Comparison of ENCODE assay signal across 31 cellular contexts in the genomic region with DNA sequence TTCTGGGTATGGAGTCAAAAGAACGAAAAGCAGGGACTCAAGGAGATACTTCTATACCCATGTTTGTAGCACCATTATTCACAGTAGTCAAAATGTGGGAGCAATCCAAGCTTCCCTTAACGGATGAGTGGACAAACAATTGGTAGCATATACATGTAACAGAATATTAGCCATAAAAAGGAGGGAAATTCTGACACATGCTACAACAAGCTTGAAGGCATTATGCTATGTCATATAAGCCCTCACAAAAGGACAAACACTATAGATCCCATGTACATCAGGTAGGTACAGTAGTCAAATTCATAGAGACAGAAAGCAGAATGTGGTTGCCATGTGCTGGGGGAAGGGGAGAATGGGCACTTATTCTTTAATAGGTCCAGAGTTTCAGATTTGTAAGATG.
"Had no signal": no experiment of that assay in that cellular context is flagged by ENCODE, and none has a peak within 500 bp of the region (broad histone marks: within the 10 kb centered on the region; RNA-seq: fewer than 3 reads in every experiment).

No MANE protein-coding gene starts in this region.

- ATAC-seq: activated CD8-positive, alpha-beta T cell treated with anti-CD3 and anti-CD28 coated beads for 36 hours; activated naive CD4-positive, alpha-beta T cell treated with anti-CD3 and anti-CD28 coated beads, Interleukin-2, amount 50 U/mL, for 72 hours; activated T-cell treated with anti-CD3 and anti-CD28 coated beads, Interleukin-2, amount 50 U/mL, for 4 hours; activated T-cell treated with anti-CD3 and anti-CD28 coated beads, Interleukin-2, amount 50 U/mL, for 72 hours; activated T-helper 17 cell treated with anti-CD3 and anti-CD28 coated beads, Interleukin-2, amount 50 U/mL, for 72 hours; body of pancreas had no signal

- H3K27ac ChIP-seq: adrenal gland, body of pancreas, brain microvascular endothelial cell, breast epithelium, colonic mucosa, VCaP had no signal

- H3K4me1 ChIP-seq: breast epithelium, colonic mucosa had no signal

- H3K27me3 ChIP-seq: adrenal gland, body of pancreas, brain microvascular endothelial cell, breast epithelium, colonic mucosa had no signal

- H3K36me3 ChIP-seq: adrenal gland, brain microvascular endothelial cell, breast epithelium, colonic mucosa had no signal

- H3K4me3 ChIP-seq: adrenal gland, body of pancreas, breast epithelium, colonic mucosa had no signal

- H3K9me3 ChIP-seq: adrenal gland, body of pancreas, breast epithelium, colonic mucosa had no signal

- DNase-seq: activated B cell treated with CpG ODN at 0.5 μM for 24 hours; activated CD4-positive, alpha-beta memory T cell treated with anti-CD3 and anti-CD28 coated beads for 36 hours; activated CD4-positive, alpha-beta T cell treated with anti-CD3 and anti-CD28 coated beads for 4 hours; activated CD4-positive, alpha-beta T cell treated with anti-CD3 and anti-CD28 coated beads, Interleukin-2, amount 10 ng/mL, durations not matched to agents 24 days and 14 days; activated CD4-positive, alpha-beta T cell treated with anti-CD3 and anti-CD28 coated beads, Interleukin-2, amount 50 U/mL, for 1 hour; activated CD4-positive, alpha-beta T cell treated with anti-CD3 and anti-CD28 coated beads, Interleukin-2, amount 50 U/mL, for 4 hours; activated CD4-positive, CD25-positive, alpha-beta regulatory T cell treated with anti-CD3 and anti-CD28 coated beads, Interleukin-2, amount 50 U/mL, for 72 hours; activated CD8-positive, alpha-beta memory T cell treated with anti-CD3 and anti-CD28 coated beads, Interleukin-2, amount 50 U/mL, for 4 hours; activated CD8-positive, alpha-beta T cell treated with anti-CD3 and anti-CD28 coated beads for 36 hours; activated effector memory CD4-positive, alpha-beta T cell treated with anti-CD3 and anti-CD28 coated beads, Interleukin-2, amount 50 U/mL, for 16 hours; activated gamma-delta T cell treated with Interleukin-2 at 50 U/mL for 16 hours; activated naive CD4-positive, alpha-beta T cell; activated naive CD4-positive, alpha-beta T cell treated with anti-CD3 and anti-CD28 coated beads for 36 hours; activated naive CD4-positive, alpha-beta T cell treated with anti-CD3 and anti-CD28 coated beads, Interleukin-2, amount 50 U/mL, for 16 hours; activated naive CD8-positive, alpha-beta T cell treated with anti-CD3 and anti-CD28 coated beads for 36 hours; activated T-cell treated with anti-CD3 and anti-CD28 coated beads for 4 hours; activated T-cell treated with anti-CD3 and anti-CD28 coated beads, Interleukin-2, amount 50 U/mL, for 1 hour; activated T-cell treated with anti-CD3 and anti-CD28 coated beads, Interleukin-2, amount 50 U/mL, for 4 hours; activated T-cell treated with anti-CD3 and anti-CD28 coated beads, Interleukin-2, amount 50 U/mL, for 72 hours; adrenal gland; amniotic stem cell; aorta; body of pancreas; brain microvascular endothelial cell; central memory CD4-positive, alpha-beta T cell; colonic mucosa; T-helper 9 cell had no signal
